Comparison of ENCODE assay signal across 19 cellular contexts in the genomic region with DNA sequence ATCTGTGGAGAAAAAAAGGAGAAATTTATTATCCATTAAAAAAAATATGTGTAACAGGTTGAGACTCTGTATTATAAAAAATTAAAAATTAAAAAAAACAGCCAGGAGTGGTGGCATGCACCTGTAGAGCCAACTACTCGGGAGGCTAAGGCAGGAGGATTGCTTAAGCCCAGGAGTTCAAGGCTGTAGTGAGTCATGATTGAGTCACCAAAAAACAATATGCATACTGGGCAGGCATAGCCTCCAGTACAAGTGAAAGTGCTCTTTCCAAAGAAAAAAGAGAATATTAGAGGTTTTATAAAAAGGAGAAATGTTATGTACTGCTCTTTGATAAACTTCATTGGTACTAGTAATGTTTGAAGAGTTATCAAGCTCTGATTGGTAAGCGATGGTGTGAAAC.
DNase-seq lines count a peak whose midpoint lies in the region; ATAC-seq and TF ChIP-seq lines count a peak whose summit lies in the region.
"Had no signal": no experiment of that assay in that cellular context is flagged by ENCODE, and none has a peak within 500 bp of the region (broad histone marks: within the 10 kb centered on the region; RNA-seq: fewer than 3 reads in every experiment).

No MANE protein-coding gene starts in this region.

- H3K27ac Mint-ChIP-seq in activated CD4-positive, alpha-beta memory T cell treated with anti-CD3 and anti-CD28 coated beads for 36 hours = no peak overlapping the region
- H3K27ac Mint-ChIP-seq: B cell; CD4-positive, CD25-positive, alpha-beta regulatory T cell; CD8-positive, alpha-beta T cell; GM23338; H9 had no signal

- H2AFZ ChIP-seq in PC-3 (ENCODE audit: low read length) = no peak overlapping the region
- H2AFZ ChIP-seq in Karpas-422 (ENCODE audit: low read length) = no peak overlapping the region

- H3K4me3 ChIP-seq in PC-3 (ENCODE audit: low read length) (no peak overlapping the region), epithelial cell of esophagus (ENCODE audit: low read length) (no peak overlapping the region), Karpas-422 (ENCODE audit: low read length) (no peak overlapping the region)
- H3K4me3 ChIP-seq: BLaER1, GM12878, GM23338 had no signal

- H3K4me2 ChIP-seq in PC-3 (ENCODE audit: low read length) = no peak overlapping the region
- H3K4me2 ChIP-seq in Karpas-422 (ENCODE audit: low read depth, low read length, poor library complexity, severe bottlenecking) = no peak overlapping the region
- H3K4me2 ChIP-seq: BLaER1, GM23338 had no signal

- peak; percentile 64 for DNase-seq in DMS53 (lab: John Stamatoyannopoulos, UW)
- peak; percentile 57 for DNase-seq in HT1080 (ENCODE audit: low read depth)
- peak; percentile 39 for DNase-seq in PC-3
- DNase-seq in epithelial cell of esophagus (ENCODE audit: low read depth) = peak; percentile 1
- DNase-seq in midbrain (lab: John Stamatoyannopoulos, UW) = no peak
- DNase-seq in activated CD4-positive, alpha-beta memory T cell treated with anti-CD3 and anti-CD28 coated beads for 36 hours = no peak
- no peak for DNase-seq in Karpas-422
- DNase-seq in GF-D8 (lab: John Stamatoyannopoulos, UW) = no peak
- DNase-seq: Caco-2; CD4-positive, CD25-positive, alpha-beta regulatory T cell; CD8-positive, alpha-beta T cell; DND-41; H9 had no signal

- no TSS peak for BruUV-seq in PC-3 (replicated peaks; lab: Mats Ljungman, UMichigan)

- H3K4me1 ChIP-seq in PC-3 (ENCODE audit: insufficient read depth, low read length) = no peaks in the 10 kb centered on the region
- H3K4me1 ChIP-seq in Karpas-422 (ENCODE audit: low read length) = no peaks in the 10 kb centered on the region
- H3K4me1 ChIP-seq: Caco-2 had no signal

- no peaks in the 10 kb centered on the region for H3K79me2 ChIP-seq in PC-3 (ENCODE audit: low read length)
- H3K79me2 ChIP-seq in Karpas-422 (ENCODE audit: low read length) = no peaks in the 10 kb centered on the region

- H3K27me3 Mint-ChIP-seq in activated CD4-positive, alpha-beta memory T cell treated with anti-CD3 and anti-CD28 coated beads for 36 hours = no peaks in the 10 kb centered on the region
- H3K27me3 Mint-ChIP-seq: B cell; CD4-positive, CD25-positive, alpha-beta regulatory T cell had no signal

- H3K9ac ChIP-seq in PC-3 (ENCODE audit: low read length) (no peak overlapping the region), Karpas-422 (ENCODE audit: low read length) (no peak overlapping the region)
- H3K9ac ChIP-seq: BLaER1 had no signal

- peaks cover 18% of the 10 kb centered on the region for H3K9me3 Mint-ChIP-seq in activated CD4-positive, alpha-beta memory T cell treated with anti-CD3 and anti-CD28 coated beads for 36 hours
- H3K9me3 Mint-ChIP-seq: GM23338, H9 had no signal

- H3K4me3 Mint-ChIP-seq in activated CD4-positive, alpha-beta memory T cell treated with anti-CD3 and anti-CD28 coated beads for 36 hours = no peak overlapping the region
- H3K4me3 Mint-ChIP-seq: B cell; CD4-positive, CD25-positive, alpha-beta regulatory T cell; CD8-positive, alpha-beta T cell; GM23338; H9 had no signal

- H3K36me3 Mint-ChIP-seq in activated CD4-positive, alpha-beta memory T cell treated with anti-CD3 and anti-CD28 coated beads for 36 hours = no peaks in the 10 kb centered on the region
- H3K36me3 Mint-ChIP-seq: CD4-positive, CD25-positive, alpha-beta regulatory T cell; CD8-positive, alpha-beta T cell had no signal

- CTCF ChIA-PET in PC-3 (lab: Charles Lee) = no interaction called here
- CTCF ChIA-PET in activated CD4-positive, alpha-beta memory T cell treated with anti-CD3 and anti-CD28 coated beads for 36 hours (lab: Charles Lee) = no interaction called here

- H3K9me3 ChIP-seq in PC-3 (ENCODE audit: low read length) (peaks cover 32% of the 10 kb centered on the region), Karpas-422 (ENCODE audit: low read length) (peaks cover 31% of the 10 kb centered on the region)
- H3K9me3 ChIP-seq: BLaER1 had no signal

- intact Hi-C loops in PC-3 (cut with micrococcal nuclease) = no loop called here
- intact Hi-C loops in activated CD4-positive, alpha-beta memory T cell treated with anti-CD3 and anti-CD28 coated beads for 36 hours (cut with micrococcal nuclease) = no loop called here

- H3K27ac ChIP-seq in PC-3 (ENCODE audit: low read length) = no peak overlapping the region
- no peak overlapping the region for H3K27ac ChIP-seq in Karpas-422 (ENCODE audit: low read length)
- H3K27ac ChIP-seq: BLaER1, C4-2B had no signal

- POLR2A ChIA-PET in PC-3 (lab: Charles Lee; ENCODE audit: unreplicated experiment) = no interaction called here
- POLR2A ChIA-PET in activated CD4-positive, alpha-beta memory T cell treated with anti-CD3 and anti-CD28 coated beads for 36 hours (lab: Charles Lee) = no interaction called here

- ATAC-seq in PC-3 = peak; percentile 54; the same call in 1 of the 2 replicates
- ATAC-seq: CD8-positive, alpha-beta T cell; GM12878; GM23338; HCT116 had no signal

- H3K9me2 ChIP-seq in PC-3 (replicated peaks; ENCODE audit: low read length) (no peaks in the 10 kb centered on the region; the same call in 1 of the 2 replicates), Karpas-422 (replicated peaks; ENCODE audit: insufficient read depth, low read length) (no peaks in the 10 kb centered on the region)

- no peaks in the 10 kb centered on the region for H4K20me1 ChIP-seq in PC-3 (ENCODE audit: low read length)
- no peaks in the 10 kb centered on the region for H4K20me1 ChIP-seq in Karpas-422 (ENCODE audit: insufficient read depth, low read depth, low read length)
- H4K20me1 ChIP-seq: BLaER1 had no signal

- TF ChIP-seq CTCF in PC-3 (conservative IDR thresholded peaks at IDR 0.05; ENCODE audit: low read depth, low read length) (no peak), epithelial cell of esophagus (IDR thresholded peaks at IDR 0.05; ENCODE audit: insufficient read depth, low read depth, low read length, missing control alignments) (no peak)

- H3K27me3 ChIP-seq in PC-3 (ENCODE audit: low read length) (no peaks in the 10 kb centered on the region), Karpas-422 (ENCODE audit: low read length) (no peaks in the 10 kb centered on the region)
- H3K27me3 ChIP-seq: BLaER1 had no signal

- no peaks in the 10 kb centered on the region for H3F3A ChIP-seq in PC-3 (ENCODE audit: low read length, unreplicated experiment)

- no peaks in the 10 kb centered on the region for H3K36me3 ChIP-seq in PC-3 (ENCODE audit: low read depth, low read length)
- no peaks in the 10 kb centered on the region for H3K36me3 ChIP-seq in Karpas-422 (ENCODE audit: insufficient read depth, low read length)
- H3K36me3 ChIP-seq: BLaER1 had no signal

- H3K4me1 Mint-ChIP-seq in activated CD4-positive, alpha-beta memory T cell treated with anti-CD3 and anti-CD28 coated beads for 36 hours (ENCODE audit: low read depth) = no peaks in the 10 kb centered on the region
- H3K4me1 Mint-ChIP-seq: B cell; CD4-positive, CD25-positive, alpha-beta regulatory T cell; GM23338; H9 had no signal

Comparison
In these comparisons a context has a peak if more than half of its experiments do, and no peak if none do; other contexts are left out.
1. DNase-seq: peak in DMS53 (single experiment), HT1080 (single experiment), PC-3 (single experiment) and epithelial cell of esophagus (single experiment); none in midbrain (single experiment), activated CD4-positive, alpha-beta memory T cell treated with anti-CD3 and anti-CD28 coated beads for 36 hours (single experiment), Karpas-422 (single experiment) and GF-D8 (single experiment).